27 cellular contexts compared by ENCODE assay signal in the genomic region with DNA sequence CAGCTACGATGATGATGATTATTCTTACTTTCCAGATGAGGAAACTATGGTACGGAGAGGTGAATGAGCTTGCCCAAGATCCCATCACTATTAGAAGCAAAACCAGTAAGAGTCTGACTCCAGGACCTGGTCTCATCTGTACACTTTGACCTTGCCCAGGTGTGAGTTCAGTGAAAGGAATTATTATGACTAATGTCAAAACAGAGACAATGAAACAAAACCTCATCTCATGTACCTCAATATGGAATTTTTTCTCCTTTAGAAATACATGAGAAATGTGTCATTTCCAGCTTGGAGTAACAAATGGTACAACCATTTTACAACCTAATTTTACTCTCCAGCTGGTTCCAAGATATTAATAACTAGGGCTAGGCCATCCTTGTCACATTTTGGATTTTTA.
DNase-seq lines count a peak whose midpoint lies in the region; ATAC-seq, FAIRE-seq and TF ChIP-seq lines count a peak whose summit lies in the region.
"Had no signal": no experiment of that assay in that cellular context is flagged by ENCODE, and none has a peak within 500 bp of the region (broad histone marks: within the 10 kb centered on the region; RNA-seq: fewer than 3 reads in every experiment).

No MANE protein-coding gene starts in this region.

- no peak overlapping the region for H3K4me3 ChIP-seq in MM.1S (ENCODE audit: low read length)
- no peak overlapping the region for H3K4me3 ChIP-seq in endodermal cell (ENCODE audit: low read length)
- H3K4me3 ChIP-seq: neural progenitor cell, smooth muscle cell, vagina had no signal

- DNase-seq in GM19239 (ENCODE audit: insufficient read length, low spot score) (no peak), MM.1S (no peak), SKM-1 (lab: John Stamatoyannopoulos, UW; ENCODE audit: unreplicated experiment) (no peak), endodermal cell (no peak), retina (no peak)
- DNase-seq: activated CD4-positive, CD25-positive, alpha-beta regulatory T cell; activated T-cell treated with anti-CD3 and anti-CD28 coated beads, Interleukin-2, amount 50 U/mL, for 48 hours; CD8-positive, alpha-beta T cell; cerebellar nuclear complex; immature natural killer cell; IMR-90; NCI-H1105; NCI-H187; NCI-H2171; NCI-H510A; stimulated activated CD4-positive, alpha-beta T cell treated with anti-CD3 and anti-CD28 coated beads, Interleukin-1b, Interleukin-23, amount 100 ng/mL, for 48 hours had no signal

- H3K36me3 Mint-ChIP-seq in dendritic cell treated with granulocyte-macrophage colony-stimulating factor and Interleukin-4, amounts not matched to agents 40 ng/mL and 50 ng/mL, for 4 days (ENCODE audit: low read depth), result no peaks in the 10 kb centered on the region
- H3K36me3 Mint-ChIP-seq in nephron (ENCODE audit: low read depth) (no peaks in the 10 kb centered on the region), endodermal cell (ENCODE audit: low read depth) (peaks cover under 1% of the 10 kb centered on the region)
- H3K36me3 Mint-ChIP-seq: CD8-positive, alpha-beta T cell; immature natural killer cell; neural progenitor cell had no signal

- no peaks in the 10 kb centered on the region for H3K9me3 ChIP-seq in MM.1S (replicated peaks; ENCODE audit: insufficient read depth, low read length)
- no peaks in the 10 kb centered on the region for H3K9me3 ChIP-seq in endodermal cell (ENCODE audit: control insufficient read depth, low read length)
- H3K9me3 ChIP-seq: vagina had no signal

- no peak for TF ChIP-seq CTCF in MM.1S (IDR thresholded peaks at IDR 0.05; ENCODE audit: low read length)
- no peak for TF ChIP-seq CTCF in nephron (IDR thresholded peaks at IDR 0.05; ENCODE audit: unreplicated experiment in 3 of 3)
- TF ChIP-seq CTCF in endodermal cell (conservative IDR thresholded peaks at IDR 0.05), result no peak

- no peak overlapping the region for H3K4me3 Mint-ChIP-seq in dendritic cell treated with granulocyte-macrophage colony-stimulating factor and Interleukin-4, amounts not matched to agents 40 ng/mL and 50 ng/mL, for 4 days
- peak overlapping the region in 1 of 3 experiments; percentile 16 for H3K4me3 Mint-ChIP-seq in nephron
- H3K4me3 Mint-ChIP-seq in endodermal cell, result no peak overlapping the region
- H3K4me3 Mint-ChIP-seq: CD8-positive, alpha-beta T cell; immature natural killer cell; memory B cell; neural progenitor cell; stimulated activated naive CD8-positive, alpha-beta T cell treated with anti-CD3 and anti-CD28 coated beads, Interleukin-15, Interleukin-2, amounts not matched to agents 100 ng/mL and 50 ng/mL, for 24 hours; T-helper 1 cell treated with Interleukin-12 subunit alpha and Interleukin-12 subunit beta and Interleukin-4 antibody, amounts not matched to agents 30 μg/mL and 1 μg/mL, for 36 hours had no signal

- no peak overlapping the region for H3K27ac ChIP-seq in MM.1S (ENCODE audit: low read length)
- no peak overlapping the region for H3K27ac ChIP-seq in endodermal cell (ENCODE audit: low read depth, low read length)
- H3K27ac ChIP-seq: neural progenitor cell, parathyroid adenoma, vagina had no signal

- H3K9ac ChIP-seq in MM.1S (ENCODE audit: low read length) (no peak overlapping the region), endodermal cell (ENCODE audit: extremely low read depth, low read length, poor library complexity, severe bottlenecking) (no peak overlapping the region)
- H3K9ac ChIP-seq: neural progenitor cell, parathyroid adenoma had no signal

- no peaks in the 10 kb centered on the region for H3K9me3 Mint-ChIP-seq in dendritic cell treated with granulocyte-macrophage colony-stimulating factor and Interleukin-4, amounts not matched to agents 40 ng/mL and 50 ng/mL, for 4 days
- H3K9me3 Mint-ChIP-seq in nephron (peaks cover 4% of the 10 kb centered on the region), endodermal cell (peaks cover 8% of the 10 kb centered on the region)
- H3K9me3 Mint-ChIP-seq: CD8-positive, alpha-beta T cell; neural progenitor cell; stimulated activated naive CD8-positive, alpha-beta T cell treated with anti-CD3 and anti-CD28 coated beads, Interleukin-15, Interleukin-2, amounts not matched to agents 100 ng/mL and 50 ng/mL, for 24 hours; T-helper 1 cell treated with Interleukin-12 subunit alpha and Interleukin-12 subunit beta and Interleukin-4 antibody, amounts not matched to agents 30 μg/mL and 1 μg/mL, for 36 hours had no signal

- peak; percentile 21 for FAIRE-seq in GM19239 (lab: Jason Lieb, UNC)

- no peaks in the 10 kb centered on the region for H3K79me2 ChIP-seq in MM.1S (ENCODE audit: low read length)
- H3K79me2 ChIP-seq: parathyroid adenoma had no signal

- H3K27ac Mint-ChIP-seq in dendritic cell treated with granulocyte-macrophage colony-stimulating factor and Interleukin-4, amounts not matched to agents 40 ng/mL and 50 ng/mL, for 4 days, result peak overlapping the region; percentile 50
- peak overlapping the region; percentile 86 to 91 (median 86) for H3K27ac Mint-ChIP-seq in nephron
- no peak overlapping the region for H3K27ac Mint-ChIP-seq in endodermal cell
- H3K27ac Mint-ChIP-seq: CD8-positive, alpha-beta T cell; memory B cell; neural progenitor cell; stimulated activated naive CD8-positive, alpha-beta T cell treated with anti-CD3 and anti-CD28 coated beads, Interleukin-15, Interleukin-2, amounts not matched to agents 100 ng/mL and 50 ng/mL, for 24 hours; T-helper 1 cell treated with Interleukin-12 subunit alpha and Interleukin-12 subunit beta and Interleukin-4 antibody, amounts not matched to agents 30 μg/mL and 1 μg/mL, for 36 hours had no signal

- intact Hi-C loops in dendritic cell treated with granulocyte-macrophage colony-stimulating factor and Interleukin-4, amounts not matched to agents 40 ng/mL and 50 ng/mL, for 4 days (cut with micrococcal nuclease), result loop anchor here (2.0 kb wide), 2 partner anchors 13 to 111 kb away; no protein-coding TSS in a partner anchor

- H3K36me3 ChIP-seq in MM.1S (replicated peaks; ENCODE audit: insufficient read depth, low read length) (no peaks in the 10 kb centered on the region), endodermal cell (ENCODE audit: control insufficient read depth, insufficient read depth, low read length) (no peaks in the 10 kb centered on the region)
- H3K36me3 ChIP-seq: neural progenitor cell, vagina had no signal

- no peaks in the 10 kb centered on the region for H4K20me1 ChIP-seq in MM.1S (ENCODE audit: insufficient read depth, low read length)

- peak overlapping the region; percentile 23; the same call in 1 of the 2 replicates for H3K4me2 ChIP-seq in MM.1S (ENCODE audit: low read depth, low read length)
- H3K4me2 ChIP-seq: neural progenitor cell, smooth muscle cell had no signal

- no peaks in the 10 kb centered on the region for H3K9me2 ChIP-seq in MM.1S (replicated peaks; ENCODE audit: insufficient read depth, low read length)

- H3K4me1 ChIP-seq in MM.1S (ENCODE audit: low read length), result peaks cover 32% of the 10 kb centered on the region
- H3K4me1 ChIP-seq in endodermal cell (ENCODE audit: control insufficient read depth, insufficient read depth, low read length), result no peaks in the 10 kb centered on the region
- H3K4me1 ChIP-seq: neural progenitor cell, parathyroid adenoma had no signal

- ATAC-seq in GM18517 (IDR thresholded peaks at IDR 0.05; ENCODE audit: unreplicated experiment), result no peak
- ATAC-seq: CD8-positive, alpha-beta T cell; left lobe of liver had no signal

- peaks cover 61% of the 10 kb centered on the region for H3K4me1 Mint-ChIP-seq in dendritic cell treated with granulocyte-macrophage colony-stimulating factor and Interleukin-4, amounts not matched to agents 40 ng/mL and 50 ng/mL, for 4 days (ENCODE audit: low read depth)
- H3K4me1 Mint-ChIP-seq in nephron (peaks cover 75% of the 10 kb centered on the region), endodermal cell (no peaks in the 10 kb centered on the region)
- H3K4me1 Mint-ChIP-seq: neural progenitor cell had no signal

- H3F3A ChIP-seq in MM.1S (ENCODE audit: insufficient read depth, low read length), result peaks cover 15% of the 10 kb centered on the region

- no peak overlapping the region for H2AFZ ChIP-seq in MM.1S (ENCODE audit: low read length)
- H2AFZ ChIP-seq: neural progenitor cell, parathyroid adenoma had no signal

- H3K27me3 ChIP-seq in MM.1S (replicated peaks; ENCODE audit: insufficient read depth, low read length) (no peaks in the 10 kb centered on the region), endodermal cell (ENCODE audit: control insufficient read depth, insufficient read depth, low read length, poor library complexity, severe bottlenecking) (no peaks in the 10 kb centered on the region)
- H3K27me3 ChIP-seq: neural progenitor cell, vagina had no signal

- 74 to 91% methylated on average over 2 of the region's 2 CpGs for WGBS in endodermal cell (ENCODE audit: insufficient coverage in 1 of 2, insufficient read length in 1 of 2), 2 experiments

- peaks cover 5% of the 10 kb centered on the region for H3K27me3 Mint-ChIP-seq in dendritic cell treated with granulocyte-macrophage colony-stimulating factor and Interleukin-4, amounts not matched to agents 40 ng/mL and 50 ng/mL, for 4 days
- H3K27me3 Mint-ChIP-seq in nephron (ENCODE audit: low read depth) (no peaks in the 10 kb centered on the region), endodermal cell (ENCODE audit: insufficient read depth) (no peaks in the 10 kb centered on the region)
